In the genomic region with DNA sequence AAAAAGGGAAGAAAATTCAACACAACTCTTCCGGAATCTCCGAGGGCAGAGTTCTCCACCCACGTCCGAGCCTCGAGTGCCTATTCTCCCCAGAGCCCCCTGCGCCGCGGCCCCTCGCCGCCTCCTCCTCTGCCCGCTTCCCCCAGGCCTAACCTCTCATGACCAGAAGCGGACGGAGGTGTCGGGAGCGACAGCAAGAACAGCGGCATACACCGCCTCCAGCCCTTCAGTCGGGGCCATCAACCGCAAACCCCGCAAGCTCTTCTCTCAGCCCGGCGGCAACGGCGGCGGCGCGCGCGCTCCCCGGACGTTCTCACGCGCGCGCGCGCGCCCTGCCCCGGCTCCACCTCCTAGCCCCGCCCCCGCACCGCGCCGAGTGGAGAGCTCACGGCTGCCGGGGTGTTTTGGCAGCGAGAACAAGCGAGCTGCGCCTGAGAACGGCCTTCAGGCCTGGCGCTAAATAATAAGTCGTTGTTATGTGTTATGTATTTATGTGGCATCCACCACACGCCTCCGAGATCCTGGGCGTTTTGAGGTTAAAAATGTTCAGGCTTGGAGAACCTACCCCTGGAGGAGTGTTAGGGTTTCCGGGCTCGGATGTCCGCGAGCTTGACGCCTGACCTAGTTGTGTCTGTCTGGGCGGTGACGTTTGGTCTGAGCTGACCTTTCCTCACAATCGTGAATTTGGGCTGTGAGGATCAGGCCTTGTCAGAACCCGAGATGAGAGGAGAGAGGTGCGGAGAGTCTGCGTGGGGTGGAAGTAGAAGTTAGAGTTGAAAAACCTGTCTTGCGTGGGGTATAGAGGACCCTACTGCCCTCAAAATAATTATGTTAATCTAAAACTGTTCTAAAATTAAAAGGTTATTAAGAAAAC, we compare ENCODE assay signal across 8 cellular contexts. TPM values are rescaled to one million over a fixed set of nuclear protein-coding genes. Genes with fewer than 3 reads are reported as not detected.
DNase-seq lines count a peak whose midpoint lies in the region; ATAC-seq and TF ChIP-seq lines count a peak whose summit lies in the region.

A gene with protein sequence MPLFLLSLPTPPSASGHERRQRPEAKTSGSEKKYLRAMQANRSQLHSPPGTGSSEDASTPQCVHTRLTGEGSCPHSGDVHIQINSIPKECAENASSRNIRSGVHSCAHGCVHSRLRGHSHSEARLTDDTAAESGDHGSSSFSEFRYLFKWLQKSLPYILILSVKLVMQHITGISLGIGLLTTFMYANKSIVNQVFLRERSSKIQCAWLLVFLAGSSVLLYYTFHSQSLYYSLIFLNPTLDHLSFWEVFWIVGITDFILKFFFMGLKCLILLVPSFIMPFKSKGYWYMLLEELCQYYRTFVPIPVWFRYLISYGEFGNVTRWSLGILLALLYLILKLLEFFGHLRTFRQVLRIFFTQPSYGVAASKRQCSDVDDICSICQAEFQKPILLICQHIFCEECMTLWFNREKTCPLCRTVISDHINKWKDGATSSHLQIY (minus strand): TSS at position 286 of the 874 bp plus-strand sequence. CDS start 77 bp downstream, at position 209.

- peak within 1 kb of the TSS; percentile 93 for H3K27ac ChIP-seq in HL-60 (replicated peaks)
- H3K27ac ChIP-seq in lung (ENCODE audit: low read depth in 1 of 2, low read length in 1 of 2), result peak within 1 kb of the TSS; percentile 89 to 95

- WGBS in lung, 2 donors, result 2 to 3% methylated on average over 67 of the region's 67 CpGs

- H3K4me3 ChIP-seq in BJ (ENCODE audit: low read depth, low read length) (peak within 1 kb of the TSS; percentile 94), HL-60 (replicated peaks; ENCODE audit: insufficient read depth, low read length) (peak within 1 kb of the TSS; percentile 76), lung (peak within 1 kb of the TSS; percentile 62)

- H3K9me3 ChIP-seq in lung (ENCODE audit: control insufficient read depth in 2 of 2, insufficient read depth in 1 of 2, low read length in 1 of 2), result no peaks in the 10 kb centered on the region

- peak; percentile 17 for DNase-seq in BJ (ENCODE audit: low read depth)
- DNase-seq in HL-60 (ENCODE audit: low read depth in 1 of 2, low spot score in 1 of 2), result peak; percentile 64 to 87
- DNase-seq in NOMO-1 (lab: John Stamatoyannopoulos, UW; ENCODE audit: unreplicated experiment in 2 of 2), result peak; percentile 78 to 89
- peak; percentile 86 for DNase-seq in effector CD4-positive, alpha-beta T cell
- DNase-seq in lung (ENCODE audit: low spot score), result peak; percentile 91
- peak; percentile 70 to 96 (median 81) for DNase-seq in stimulated activated CD4-positive, alpha-beta T cell treated with anti-CD3 and anti-CD28 coated beads, TNF-alpha, amount 100 ng/mL, for 1 hour (ENCODE audit: low read depth in 3 of 3, low spot score in 1 of 3)

- H3K27me3 ChIP-seq in BJ (ENCODE audit: control insufficient read depth, insufficient read depth, low read length) (no peaks in the 10 kb centered on the region), HL-60 (ENCODE audit: insufficient read depth, poor library complexity, severe bottlenecking) (no peaks in the 10 kb centered on the region), lung (ENCODE audit: control insufficient read depth, insufficient read depth) (no peaks in the 10 kb centered on the region)

- no peaks in the 10 kb centered on the region for H3K36me3 ChIP-seq in BJ (ENCODE audit: control insufficient read depth, insufficient read depth, low read length)
- H3K36me3 ChIP-seq in lung (ENCODE audit: control insufficient read depth in 2 of 2, insufficient read depth in 2 of 2, low read length in 2 of 2), result no peaks in the 10 kb centered on the region

- peaks cover 0 to 8% of the 10 kb centered on the region in 2 donors for H3K4me1 ChIP-seq in lung (ENCODE audit: control insufficient read depth in 2 of 2, insufficient read depth in 2 of 2, low read length in 2 of 2)

- POLR2A ChIA-PET in BJ (lab: Charles Lee), result interaction anchor here (0.6 kb wide), 1 partner anchor 93 kb away, joined by 4 read pairs; no protein-coding TSS in a partner anchor
- POLR2A ChIA-PET in activated CD8-positive, alpha-beta memory T cell treated with anti-CD3 and anti-CD28 coated beads for 36 hours (lab: Charles Lee), result interaction anchor here (0.6 to 1.1 kb wide), 5 partner anchors 113 to 419 kb away, joined by 3 to 6 read pairs (median 3); a partner anchor contains a TSS

- TF ChIP-seq CTCF in BJ (IDR thresholded peaks at IDR 0.05; ENCODE audit: insufficient read depth, low read depth, low read length), result no peak
- TF ChIP-seq CTCF in HL-60 (IDR thresholded peaks at IDR 0.05; ENCODE audit: insufficient read depth, low read length), result no peak
- no peak for TF ChIP-seq CTCF in lung (IDR thresholded peaks at IDR 0.05; ENCODE audit: control extremely low read depth, extremely low read depth)

- ATAC-seq in GM19372 (IDR thresholded peaks at IDR 0.05; ENCODE audit: low read depth, unreplicated experiment), result peak; percentile 86
- ATAC-seq in lung (ENCODE audit: insufficient read depth, low FRiP score), result peak; percentile 99

- CTCF ChIA-PET in BJ (lab: Yijun Ruan, JAX), result interaction anchor here (0.6 to 1.1 kb wide), 2 partner anchors 50 to 66 kb away, joined by 3 read pairs; no protein-coding TSS in a partner anchor
- CTCF ChIA-PET in activated CD8-positive, alpha-beta memory T cell treated with anti-CD3 and anti-CD28 coated beads for 36 hours (lab: Charles Lee), result interaction anchor here (0.6 to 1.9 kb wide), 4 partner anchors 50 to 216 kb away, joined by 3 to 8 read pairs (median 4); no protein-coding TSS in a partner anchor

RNA-seq across cellular contexts. Expression of the gene that starts here (rescaled TPM):
- polyA plus RNA-seq in BJ (2011; rRNA removed) (12.4 and 13.6 TPM in 2 replicates), lung (10 to 100 TPM; 23.5 to 25.1 TPM)
- 4.8 and 8.4 TPM in 2 replicates for polyA minus RNA-seq in BJ (2011; rRNA and poly(A)+ RNA removed)
- 10 to 100 TPM; 20.5 to 22.3 TPM for total RNA-seq in activated CD8-positive, alpha-beta memory T cell treated with anti-CD3 and anti-CD28 coated beads for 36 hours
- 10 to 100 TPM; 22.6 to 23.9 TPM for total RNA-seq in lung

Comparison
In these comparisons a context has a peak if more than half of its experiments do, and no peak if none do; other contexts are left out.
1. Peak in every context shown above with its lines: DNase-seq, ATAC-seq, H3K4me3 ChIP-seq and H3K27ac ChIP-seq.
2. DNase-seq: peak in every context shown above with its lines; median percentile 91 in lung; 86 in effector CD4-positive, alpha-beta T cell; 84 in NOMO-1; 81 in stimulated activated CD4-positive, alpha-beta T cell treated with anti-CD3 and anti-CD28 coated beads, TNF-alpha, amount 100 ng/mL, for 1 hour; 76 in HL-60; 17 in BJ.